In genomic region chr19:2589441-2589840, GRCh38 we compare ENCODE assay signal across 12 cellular contexts.
"Had no signal": no experiment of that assay in that cellular context is flagged by ENCODE, and none has a peak within 500 bp of the region (broad histone marks: within the 10 kb centered on the region; RNA-seq: fewer than 3 reads in every experiment).

No MANE protein-coding gene starts in this region.

- H3K4me3 ChIP-seq: cardiac muscle cell, colonic mucosa had no signal

- H3K9me3 Mint-ChIP-seq: activated naive CD4-positive, alpha-beta T cell treated with anti-CD3 and anti-CD28 coated beads, Interleukin-2, amount 50 U/mL, for 24 hours; nephron had no signal

- H3K36me3 Mint-ChIP-seq: activated naive CD4-positive, alpha-beta T cell treated with anti-CD3 and anti-CD28 coated beads, Interleukin-2, amount 50 U/mL, for 24 hours had no signal

- H3K9me3 ChIP-seq: adrenal gland, colonic mucosa had no signal

- DNase-seq: colonic mucosa; effector CD4-positive, alpha-beta T cell; foreskin fibroblast; kidney glomerular epithelial cell; SW 1271; trophoblast cell had no signal

- H3K36me3 ChIP-seq: adrenal gland, cardiac muscle cell, colonic mucosa had no signal

- H3K27me3 Mint-ChIP-seq: activated naive CD4-positive, alpha-beta T cell treated with anti-CD3 and anti-CD28 coated beads, Interleukin-2, amount 50 U/mL, for 24 hours; stimulated activated memory B cell treated with anti-CD40 and anti-IgM and Interleukin-4, amounts not matched to agents 10 μg/mL and 1 μg/mL and 100 μg/mL, for 72 hours had no signal

- H3K4me1 Mint-ChIP-seq: activated naive CD4-positive, alpha-beta T cell treated with anti-CD3 and anti-CD28 coated beads, Interleukin-2, amount 50 U/mL, for 24 hours had no signal

- H3K4me3 Mint-ChIP-seq: activated naive CD4-positive, alpha-beta T cell treated with anti-CD3 and anti-CD28 coated beads, Interleukin-2, amount 50 U/mL, for 24 hours; nephron; stimulated activated memory B cell treated with anti-CD40 and anti-IgM and Interleukin-4, amounts not matched to agents 10 μg/mL and 1 μg/mL and 100 μg/mL, for 72 hours had no signal

- ATAC-seq: activated CD4-positive, CD25-positive, alpha-beta regulatory T cell treated with anti-CD3 and anti-CD28 coated beads, Interleukin-2, amount 50 U/mL, for 24 hours; stimulated activated memory B cell treated with anti-CD40 and anti-IgM and Interleukin-4, amounts not matched to agents 10 μg/mL and 1 μg/mL and 100 μg/mL, for 72 hours had no signal

- H3K27ac Mint-ChIP-seq: activated naive CD4-positive, alpha-beta T cell treated with anti-CD3 and anti-CD28 coated beads, Interleukin-2, amount 50 U/mL, for 24 hours; nephron had no signal

- H3K27me3 ChIP-seq: adrenal gland, cardiac muscle cell, colonic mucosa had no signal

- H3K27ac ChIP-seq: cardiac muscle cell, colonic mucosa had no signal
